1 cellular context compared by ENCODE assay signal in the genomic region with DNA sequence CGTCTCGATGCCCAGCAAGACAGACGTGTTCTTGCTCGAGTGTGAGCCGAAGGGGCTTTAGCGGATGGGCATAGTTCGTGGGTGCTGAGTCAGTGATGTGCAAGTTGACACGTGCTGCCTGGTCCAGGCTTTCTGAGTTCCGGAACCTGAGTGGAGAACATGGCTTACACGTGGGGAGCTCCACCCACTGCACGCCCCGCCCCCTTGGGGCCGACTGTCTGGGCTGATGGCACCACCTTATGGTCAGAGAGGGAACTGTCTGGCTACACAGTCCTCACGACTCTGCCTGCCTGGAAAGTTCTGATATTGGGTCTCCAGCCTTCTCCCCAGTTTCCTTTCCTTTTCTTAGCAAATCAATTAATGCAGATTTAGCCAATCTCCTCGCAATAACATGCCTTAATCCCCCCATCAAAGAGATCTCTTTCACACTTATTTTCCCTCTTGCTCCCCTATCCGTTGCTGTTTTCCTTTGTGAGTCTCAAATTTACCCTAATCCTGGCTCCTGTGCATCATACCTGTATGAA.
TF ChIP-seq lines count a peak whose summit lies in the region.

No MANE protein-coding gene starts in this region.

TF ChIP-seq in HepG2, 621 proteins besides CTCF, POLR2A, EP300 and RAD21 (continued from another document and continues in another):
- TF ChIP-seq ZBTB40 (IDR thresholded peaks at IDR 0.05) (no peak), ZBTB40 (CRISPR knock-in tag; IDR thresholded peaks at IDR 0.05) (no peak), MTA1 (CRISPR knock-in tag; IDR thresholded peaks at IDR 0.05; ENCODE audit: borderline replicate concordance) (no peak), ZNF577 (CRISPR knock-in tag; IDR thresholded peaks at IDR 0.05; ENCODE audit: borderline replicate concordance, low read depth) (no peak), ZNF549 (CRISPR knock-in tag; IDR thresholded peaks at IDR 0.05) (no peak), ZSCAN30 (CRISPR knock-in tag; IDR thresholded peaks at IDR 0.05) (no peak), ZNF232 (CRISPR knock-in tag; IDR thresholded peaks at IDR 0.05; ENCODE audit: borderline replicate concordance) (peak; percentile 55; the same call in 1 of the 2 replicates), ZBTB34 (CRISPR knock-in tag; IDR thresholded peaks at IDR 0.05) (no peak), ZNF260 (CRISPR knock-in tag; IDR thresholded peaks at IDR 0.05; ENCODE audit: borderline replicate concordance, low read depth) (no peak), SIN3B (IDR thresholded peaks at IDR 0.05; ENCODE audit: low read length) (no peak), TCF12 (IDR thresholded peaks at IDR 0.05) (no peak), TCF12 (CRISPR knock-in tag; IDR thresholded peaks at IDR 0.05) (no peak), MYC (CRISPR knock-in tag; IDR thresholded peaks at IDR 0.05; ENCODE audit: borderline replicate concordance) (peak; percentile 90), ZNF891 (CRISPR knock-in tag; IDR thresholded peaks at IDR 0.05) (peak; percentile 87), NFATC3 (CRISPR knock-in tag; IDR thresholded peaks at IDR 0.05) (no peak), THRA (CRISPR knock-in tag; IDR thresholded peaks at IDR 0.05; ENCODE audit: borderline replicate concordance) (no peak), ZNF136 (CRISPR knock-in tag; IDR thresholded peaks at IDR 0.05; ENCODE audit: low read depth) (no peak), HNRNPL (IDR thresholded peaks at IDR 0.05; ENCODE audit: low read depth, low read length) (no peak), NFE2L1 (CRISPR knock-in tag; IDR thresholded peaks at IDR 0.05; ENCODE audit: borderline replicate concordance) (no peak), ZNF552 (CRISPR knock-in tag; IDR thresholded peaks at IDR 0.05; ENCODE audit: borderline replicate concordance) (0 out of 2 replicates have a peak, but pooled peaks have one; percentile 28), CBX2 (IDR thresholded peaks at IDR 0.05; ENCODE audit: low read depth, low read length) (no peak), CBX2 (CRISPR knock-in tag; IDR thresholded peaks at IDR 0.05; ENCODE audit: low read depth) (no peak), PHF20 (CRISPR knock-in tag; IDR thresholded peaks at IDR 0.05) (no peak), ZNF703 (CRISPR knock-in tag; IDR thresholded peaks at IDR 0.05; ENCODE audit: borderline replicate concordance) (no peak), SALL2 (CRISPR knock-in tag; IDR thresholded peaks at IDR 0.05) (no peak; the same call in 1 of the 2 replicates), STAT6 (CRISPR knock-in tag; IDR thresholded peaks at IDR 0.05; ENCODE audit: borderline replicate concordance) (no peak), ZEB1 (IDR thresholded peaks at IDR 0.05; ENCODE audit: insufficient replicate concordance, low read depth) (peak; percentile 35), TEAD3 (CRISPR knock-in tag; optimal IDR thresholded peaks at IDR 0.05; ENCODE audit: borderline replicate concordance) (no peak), ZNF124 (CRISPR knock-in tag; IDR thresholded peaks at IDR 0.05) (peak; percentile 31; the same call in 1 of the 2 replicates), ZNF431 (CRISPR knock-in tag; IDR thresholded peaks at IDR 0.05; ENCODE audit: borderline replicate concordance, low read depth) (0 out of 2 replicates have a peak, but pooled peaks have one; percentile 57), ZNF503 (CRISPR knock-in tag; IDR thresholded peaks at IDR 0.05) (no peak), ZNF326 (CRISPR knock-in tag; IDR thresholded peaks at IDR 0.05; ENCODE audit: borderline replicate concordance) (no peak), MTF1 (CRISPR knock-in tag; IDR thresholded peaks at IDR 0.05) (no peak), REXO4 (CRISPR knock-in tag; IDR thresholded peaks at IDR 0.05; ENCODE audit: borderline replicate concordance) (no peak), ZNF484 (CRISPR knock-in tag; IDR thresholded peaks at IDR 0.05; ENCODE audit: borderline replicate concordance, low read depth) (no peak), RNF219 (CRISPR knock-in tag; IDR thresholded peaks at IDR 0.05) (no peak)
- TF ChIP-seq, protein P1, sequence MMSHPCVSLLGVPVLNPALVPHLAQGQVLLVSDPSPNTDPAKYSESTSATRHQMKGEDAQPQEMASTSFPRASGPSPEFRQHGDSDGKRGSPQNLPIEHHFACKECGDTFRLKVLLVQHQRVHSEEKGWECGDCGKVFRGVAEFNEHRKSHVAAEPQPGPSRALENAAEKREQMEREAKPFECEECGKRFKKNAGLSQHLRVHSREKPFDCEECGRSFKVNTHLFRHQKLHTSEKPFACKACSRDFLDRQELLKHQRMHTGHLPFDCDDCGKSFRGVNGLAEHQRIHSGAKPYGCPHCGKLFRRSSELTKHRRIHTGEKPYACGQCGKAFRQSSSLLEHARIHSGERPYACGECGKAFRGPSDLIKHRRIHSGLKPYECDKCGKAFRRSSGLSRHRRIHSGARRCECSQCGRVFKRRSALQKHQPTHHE (CRISPR knock-in tag; IDR thresholded peaks at IDR 0.05; ENCODE audit: borderline replicate concordance): no peak
- TF ChIP-seq, protein P2, sequence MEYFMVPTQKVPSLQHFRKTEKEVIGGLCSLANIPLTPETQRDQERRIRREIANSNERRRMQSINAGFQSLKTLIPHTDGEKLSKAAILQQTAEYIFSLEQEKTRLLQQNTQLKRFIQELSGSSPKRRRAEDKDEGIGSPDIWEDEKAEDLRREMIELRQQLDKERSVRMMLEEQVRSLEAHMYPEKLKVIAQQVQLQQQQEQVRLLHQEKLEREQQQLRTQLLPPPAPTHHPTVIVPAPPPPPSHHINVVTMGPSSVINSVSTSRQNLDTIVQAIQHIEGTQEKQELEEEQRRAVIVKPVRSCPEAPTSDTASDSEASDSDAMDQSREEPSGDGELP (IDR thresholded peaks at IDR 0.05; ENCODE audit: borderline replicate concordance, low read depth): no peak
